Comparison of ENCODE assay signal across 8 cellular contexts in genomic region chr20:48828734-48829460, GRCh38. TPM values are rescaled to one million over a fixed set of nuclear protein-coding genes. Genes with fewer than 3 reads are reported as not detected.
DNase-seq lines count a peak whose midpoint lies in the region; ATAC-seq and TF ChIP-seq lines count a peak whose summit lies in the region.

No MANE protein-coding gene starts in this region.

- H3K27ac Mint-ChIP-seq in CD4-positive, alpha-beta T cell: peak overlapping the region; percentile 84
- H3K27ac Mint-ChIP-seq in neural crest cell (ENCODE audit: unreplicated experiment): peak overlapping the region; percentile 78

- H3K9me3 ChIP-seq in CD4-positive, alpha-beta T cell (ENCODE audit: control insufficient read depth, low read length): no peaks in the 10 kb centered on the region
- H3K9me3 ChIP-seq in ectodermal cell (ENCODE audit: control insufficient read depth, low read length): no peaks in the 10 kb centered on the region

- H3K27me3 Mint-ChIP-seq in CD4-positive, alpha-beta T cell: peaks cover 10% of the 10 kb centered on the region
- no peaks in the 10 kb centered on the region for H3K27me3 Mint-ChIP-seq in neural crest cell (ENCODE audit: low read depth)

- peak overlapping the region; percentile 92 for H3K4me3 Mint-ChIP-seq in CD4-positive, alpha-beta T cell
- peak overlapping the region; percentile 94 for H3K4me3 Mint-ChIP-seq in neural crest cell

- peaks cover 7% of the 10 kb centered on the region for H3K36me3 Mint-ChIP-seq in CD4-positive, alpha-beta T cell (ENCODE audit: low read depth)
- no peaks in the 10 kb centered on the region for H3K36me3 Mint-ChIP-seq in neural crest cell (ENCODE audit: low read depth)

- CTCF ChIA-PET in CD4-positive, alpha-beta T cell (lab: Charles Lee): interaction anchor here (0.9 to 1.2 kb wide), 2 partner anchors 76 to 171 kb away, joined by 3 to 4 read pairs; no protein-coding TSS in a partner anchor

- peak overlapping the region; percentile 63; the same call in 1 of the 2 replicates for H3K9ac ChIP-seq in KMS-11

- peak overlapping the region; percentile 24 for H3K27ac ChIP-seq in CD4-positive, alpha-beta T cell (ENCODE audit: low read depth, low read length)
- no peak overlapping the region for H3K27ac ChIP-seq in KMS-11
- H3K27ac ChIP-seq in ectodermal cell (ENCODE audit: insufficient read depth, low read depth, low read length, poor library complexity, severe bottlenecking): no peak overlapping the region

- peak overlapping the region; percentile 42 for H3K4me2 ChIP-seq in KMS-11

- H3K4me3 ChIP-seq in KMS-11 (IDR thresholded peaks at IDR 0.05; ENCODE audit: insufficient read depth, low read depth, low read length): no peak overlapping the region
- peak overlapping the region; percentile 61 for H3K4me3 ChIP-seq in ectodermal cell (ENCODE audit: insufficient read depth, low read depth, low read length)

- no peaks in the 10 kb centered on the region for H4K20me1 ChIP-seq in KMS-11 (ENCODE audit: insufficient read depth)

- no peaks in the 10 kb centered on the region for H3K27me3 ChIP-seq in CD4-positive, alpha-beta T cell (ENCODE audit: control insufficient read depth, insufficient read depth, low read length)
- H3K27me3 ChIP-seq in KMS-11 (ENCODE audit: insufficient read depth, low read depth): peaks cover 26% of the 10 kb centered on the region
- H3K27me3 ChIP-seq in ectodermal cell (ENCODE audit: control insufficient read depth, insufficient read depth, low read length, poor library complexity, severe bottlenecking): peaks cover 31% of the 10 kb centered on the region

- no peak for DNase-seq in CD4-positive, alpha-beta T cell
- DNase-seq in neural crest cell (ENCODE audit: low read depth, low spot score) (no peak), HPDE6-E6E7 (ENCODE audit: extremely low spot score) (no peak), AML-193 (lab: John Stamatoyannopoulos, UW) (no peak), hypothalamus (lab: John Stamatoyannopoulos, UW) (no peak), COLO829 (ENCODE audit: low spot score) (no peak)

- WGBS in ectodermal cell, 2 experiments: 79 to 81% methylated on average over 11 of the region's 11 CpGs

- no peaks in the 10 kb centered on the region for H3K79me2 ChIP-seq in KMS-11 (ENCODE audit: insufficient read depth, low read depth)

- ATAC-seq in CD4-positive, alpha-beta T cell (ENCODE audit: poor library complexity): no peak

- peaks cover 34% of the 10 kb centered on the region for H3K4me1 Mint-ChIP-seq in CD4-positive, alpha-beta T cell (ENCODE audit: low read depth)
- peaks cover 58% of the 10 kb centered on the region for H3K4me1 Mint-ChIP-seq in neural crest cell

- no peak for TF ChIP-seq CTCF in CD4-positive, alpha-beta T cell (IDR thresholded peaks at IDR 0.05)
- TF ChIP-seq CTCF in KMS-11 (conservative IDR thresholded peaks at IDR 0.05; ENCODE audit: low read depth, low read length): no peak
- TF ChIP-seq CTCF in neural crest cell (conservative IDR thresholded peaks at IDR 0.05): no peak

- H3K9me3 Mint-ChIP-seq in CD4-positive, alpha-beta T cell: no peaks in the 10 kb centered on the region
- H3K9me3 Mint-ChIP-seq in neural crest cell: no peaks in the 10 kb centered on the region

- no peaks in the 10 kb centered on the region for H3K36me3 ChIP-seq in KMS-11 (ENCODE audit: insufficient read depth)
- no peaks in the 10 kb centered on the region for H3K36me3 ChIP-seq in ectodermal cell (ENCODE audit: control insufficient read depth, insufficient read depth, low read length)

- peak overlapping the region; percentile 93 for H2AFZ ChIP-seq in KMS-11 (ENCODE audit: low read depth)

- intact Hi-C loops in CD4-positive, alpha-beta T cell (cut with DNase I, micrococcal nuclease): loop anchor here (5.0 to 10.0 kb wide), 3 partner anchors 76 to 883 kb away; partner anchors contain the start of gene B4GALT5 (in 1 of the 2)

- H3K4me1 ChIP-seq in KMS-11 (ENCODE audit: low read depth, poor library complexity, severe bottlenecking) (no peaks in the 10 kb centered on the region), ectodermal cell (ENCODE audit: control insufficient read depth, insufficient read depth, low read length) (peaks cover 28% of the 10 kb centered on the region)

- POLR2A ChIA-PET in CD4-positive, alpha-beta T cell (lab: Charles Lee): interaction anchor here (1.1 to 3.3 kb wide), 2 partner anchors 11 to 18 kb away, joined by 3 to 18 read pairs; no protein-coding TSS in a partner anchor

RNA-seq across cellular contexts. Expression of gene PREX1, which starts 1.1 kb away (rescaled TPM):
- total RNA-seq in CD4-positive, alpha-beta T cell: 10 to 100 TPM; 73.9 to 74.5 TPM
- polyA plus RNA-seq in ectodermal cell (2013, experiment 1 of 4): 25.4 TPM
- polyA plus RNA-seq in ectodermal cell (2013, experiment 2 of 4): 22.7 TPM
- 20.4 TPM for polyA plus RNA-seq in ectodermal cell (2013, experiment 3 of 4)
- 20.3 TPM for polyA plus RNA-seq in ectodermal cell (2013, experiment 4 of 4)
- 72.4 and 73.7 TPM in 2 replicates for total RNA-seq in neural crest cell
